Comparison of ENCODE assay signal across 17 cellular contexts in genomic region chr14:21203470-21204166, GRCh38. TPM values are rescaled to one million over a fixed set of nuclear protein-coding genes. Genes with fewer than 3 reads are reported as not detected.
DNase-seq lines count a peak whose midpoint lies in the region; ATAC-seq and TF ChIP-seq lines count a peak whose summit lies in the region.
"Had no signal": no experiment of that assay in that cellular context is flagged by ENCODE, and none has a peak within 500 bp of the region (broad histone marks: within the 10 kb centered on the region; RNA-seq: fewer than 3 reads in every experiment).

No MANE protein-coding gene starts in this region.

- 79 to 87% methylated on average over 5 to 6 of the region's 8 CpGs for WGBS in endodermal cell (ENCODE audit: insufficient coverage in 1 of 2, insufficient read length in 1 of 2), 2 experiments

- CTCF ChIA-PET in activated naive CD4-positive, alpha-beta T cell treated with anti-CD3 and anti-CD28 coated beads, Interleukin-2, amount 10 ng/mL, durations not matched to agents 7 days and 5 days (lab: Charles Lee): interaction anchor here (0.7 kb wide), 1 partner anchor 11 kb away, joined by 3 read pairs; no protein-coding TSS in a partner anchor
- CTCF ChIA-PET in Panc1 (lab: Charles Lee): no interaction called here

- no peak for DNase-seq in activated naive CD4-positive, alpha-beta T cell treated with anti-CD3 and anti-CD28 coated beads, Interleukin-2, amount 10 ng/mL, durations not matched to agents 7 days and 5 days
- no peak for DNase-seq in activated naive CD4-positive, alpha-beta T cell treated with anti-CD3 and anti-CD28 coated beads, Interleukin-2, amount 50 U/mL, for 16 hours
- DNase-seq in Panc1 (ENCODE audit: low read depth, low spot score) (no peak), endodermal cell (peak; percentile 69), HT-29 (ENCODE audit: low spot score) (no peak)
- DNase-seq in stimulated activated naive CD8-positive, alpha-beta T cell treated with anti-CD3 and anti-CD28 coated beads, Interleukin-15, amount 100 ng/mL, for 72 hours: no peak
- DNase-seq in stimulated activated CD8-positive, alpha-beta memory T cell treated with anti-CD3 and anti-CD28 coated beads, Interleukin-4, amount 100 ng/mL, for 48 hours: no peak
- DNase-seq: activated CD4-positive, alpha-beta T cell treated with anti-CD3 and anti-CD28 coated beads for 4 hours; amniotic stem cell; gastrocnemius medialis; kidney; NCI-H1092; NCI-H526 treated with DMSO at 0.1 percent for 48 hours; stimulated activated CD4-positive, alpha-beta T cell treated with anti-CD3 and anti-CD28 coated beads, Interleukin-12 subunit alpha, Interleukin-12 subunit beta, amount 100 ng/mL, for 4 hours had no signal

- no peak overlapping the region for H3K27ac ChIP-seq in Panc1 (ENCODE audit: low read length)
- H3K27ac ChIP-seq in endodermal cell (ENCODE audit: low read depth, low read length): peak overlapping the region; percentile 45

- TF ChIP-seq CTCF in Panc1 (IDR thresholded peaks at IDR 0.05): no peak
- TF ChIP-seq CTCF in endodermal cell (conservative IDR thresholded peaks at IDR 0.05): no peak

- H3K27ac Mint-ChIP-seq in activated naive CD4-positive, alpha-beta T cell treated with anti-CD3 and anti-CD28 coated beads, Interleukin-2, amount 10 ng/mL, durations not matched to agents 7 days and 5 days: peak overlapping the region; percentile 28
- peak overlapping the region; percentile 84 for H3K27ac Mint-ChIP-seq in endodermal cell
- peak overlapping the region; percentile 15 for H3K27ac Mint-ChIP-seq in stimulated activated naive CD8-positive, alpha-beta T cell treated with anti-CD3 and anti-CD28 coated beads, Interleukin-15, amount 100 ng/mL, for 72 hours

- H3K36me3 Mint-ChIP-seq in activated naive CD4-positive, alpha-beta T cell treated with anti-CD3 and anti-CD28 coated beads, Interleukin-2, amount 10 ng/mL, durations not matched to agents 7 days and 5 days: peaks cover 62% of the 10 kb centered on the region
- peaks cover 35% of the 10 kb centered on the region for H3K36me3 Mint-ChIP-seq in endodermal cell (ENCODE audit: low read depth)

- POLR2A ChIA-PET in Panc1 (lab: Charles Lee): interaction anchor here (0.6 kb wide), 2 partner anchors 65 to 181 kb away, joined by 3 to 4 read pairs; no protein-coding TSS in a partner anchor

- no peak overlapping the region for H3K9ac ChIP-seq in endodermal cell (ENCODE audit: extremely low read depth, low read length, poor library complexity, severe bottlenecking)

- peaks cover 3% of the 10 kb centered on the region for H3K4me1 ChIP-seq in Panc1 (ENCODE audit: control insufficient read depth, insufficient read depth, low read length)
- H3K4me1 ChIP-seq in endodermal cell (ENCODE audit: control insufficient read depth, insufficient read depth, low read length): peaks cover 33% of the 10 kb centered on the region

- H3K36me3 ChIP-seq in Panc1 (ENCODE audit: control insufficient read depth, insufficient read depth, low read length) (peaks cover 26% of the 10 kb centered on the region), endodermal cell (ENCODE audit: control insufficient read depth, insufficient read depth, low read length) (peaks cover 69% of the 10 kb centered on the region)

- H3K4me3 Mint-ChIP-seq in activated naive CD4-positive, alpha-beta T cell treated with anti-CD3 and anti-CD28 coated beads, Interleukin-2, amount 10 ng/mL, durations not matched to agents 7 days and 5 days: no peak overlapping the region
- peak overlapping the region; percentile 25 for H3K4me3 Mint-ChIP-seq in endodermal cell
- no peak overlapping the region for H3K4me3 Mint-ChIP-seq in stimulated activated naive CD8-positive, alpha-beta T cell treated with anti-CD3 and anti-CD28 coated beads, Interleukin-15, amount 100 ng/mL, for 72 hours

- no peaks in the 10 kb centered on the region for H3K27me3 Mint-ChIP-seq in activated naive CD4-positive, alpha-beta T cell treated with anti-CD3 and anti-CD28 coated beads, Interleukin-2, amount 10 ng/mL, durations not matched to agents 7 days and 5 days
- H3K27me3 Mint-ChIP-seq in endodermal cell (ENCODE audit: insufficient read depth): no peaks in the 10 kb centered on the region
- H3K27me3 Mint-ChIP-seq in stimulated activated naive CD8-positive, alpha-beta T cell treated with anti-CD3 and anti-CD28 coated beads, Interleukin-15, amount 100 ng/mL, for 72 hours: no peaks in the 10 kb centered on the region

- H3K27me3 ChIP-seq in Panc1 (ENCODE audit: control insufficient read depth, insufficient read depth, low read length): no peaks in the 10 kb centered on the region
- H3K27me3 ChIP-seq in endodermal cell (ENCODE audit: control insufficient read depth, insufficient read depth, low read length, poor library complexity, severe bottlenecking): no peaks in the 10 kb centered on the region
- H3K27me3 ChIP-seq: gastrocnemius medialis had no signal

- H3K9me3 ChIP-seq in Panc1 (ENCODE audit: control insufficient read depth, insufficient read depth, low read depth, low read length) (no peaks in the 10 kb centered on the region), endodermal cell (ENCODE audit: control insufficient read depth, low read length) (no peaks in the 10 kb centered on the region)
- H3K9me3 ChIP-seq: gastrocnemius medialis had no signal

- H3K4me3 ChIP-seq in Panc1 (ENCODE audit: low read depth in 2 of 2, low read length in 2 of 2) (no peak overlapping the region), endodermal cell (ENCODE audit: low read length) (peak overlapping the region; percentile 20)
- H3K4me3 ChIP-seq: gastrocnemius medialis had no signal

- no peaks in the 10 kb centered on the region for H3K4me1 Mint-ChIP-seq in activated naive CD4-positive, alpha-beta T cell treated with anti-CD3 and anti-CD28 coated beads, Interleukin-2, amount 10 ng/mL, durations not matched to agents 7 days and 5 days
- H3K4me1 Mint-ChIP-seq in endodermal cell: peaks cover 61% of the 10 kb centered on the region
- peaks cover 37% of the 10 kb centered on the region for H3K4me1 Mint-ChIP-seq in stimulated activated naive CD8-positive, alpha-beta T cell treated with anti-CD3 and anti-CD28 coated beads, Interleukin-15, amount 100 ng/mL, for 72 hours

- no peaks in the 10 kb centered on the region for H3K9me3 Mint-ChIP-seq in activated naive CD4-positive, alpha-beta T cell treated with anti-CD3 and anti-CD28 coated beads, Interleukin-2, amount 10 ng/mL, durations not matched to agents 7 days and 5 days
- H3K9me3 Mint-ChIP-seq in endodermal cell: no peaks in the 10 kb centered on the region
- H3K9me3 Mint-ChIP-seq in stimulated activated naive CD8-positive, alpha-beta T cell treated with anti-CD3 and anti-CD28 coated beads, Interleukin-15, amount 100 ng/mL, for 72 hours: no peaks in the 10 kb centered on the region

- in situ Hi-C loops in Panc1 (cut with HindIII; ENCODE audit: low pct_unique_long_range_greater_than_20kb, low sequenced_read_pairs): no loop called here

- no TSS peak for BruUV-seq in Panc1 (replicated peaks; lab: Mats Ljungman, UMichigan)

- intact Hi-C loops in Panc1 (cut with micrococcal nuclease; ENCODE audit: unreplicated experiment): no loop called here

- ATAC-seq in Panc1 (peak; percentile 11; the same call in 1 of the 2 replicates), HG03175 (IDR thresholded peaks at IDR 0.05; ENCODE audit: unreplicated experiment) (no peak)
- ATAC-seq in stimulated activated naive CD8-positive, alpha-beta T cell treated with anti-CD3 and anti-CD28 coated beads, Interleukin-15, amount 100 ng/mL, for 72 hours: peak; percentile 16
- ATAC-seq: gastrocnemius medialis had no signal

RNA-seq across cellular contexts. Expression of gene OR5AU1, which starts 47.8 kb away (rescaled TPM):
- total RNA-seq in Panc1 (2021; ENCODE audit: unreplicated experiment) (not detected), endodermal cell (not detected)
- polyA plus RNA-seq in Panc1 (2012; ENCODE audit: insufficient read length): not detected
- not detected for polyA plus RNA-seq in endodermal cell (2013, experiment 1 of 2)
- not detected for polyA plus RNA-seq in endodermal cell (2013, experiment 2 of 2)
- total RNA-seq in HT-29 (2014; rRNA removed; shearing (Covaris generic)): not detected in 2 replicates
- total RNA-seq: gastrocnemius medialis, HT1080, kidney, osteoblast had no signal

Comparison
In these comparisons a context has a peak if more than half of its experiments do, and no peak if none do; other contexts are left out.
1. H3K27ac Mint-ChIP-seq: peak in every context shown above with its lines; median percentile 84 in endodermal cell; 28 in activated naive CD4-positive, alpha-beta T cell treated with anti-CD3 and anti-CD28 coated beads, Interleukin-2, amount 10 ng/mL, durations not matched to agents 7 days and 5 days; 15 in stimulated activated naive CD8-positive, alpha-beta T cell treated with anti-CD3 and anti-CD28 coated beads, Interleukin-15, amount 100 ng/mL, for 72 hours.